ENCODE assay signal across 9 cellular contexts in genomic region chr15:78035319-78035718, GRCh38. TPM values are rescaled to one million over a fixed set of nuclear protein-coding genes. Genes with fewer than 3 reads are reported as not detected.
DNase-seq lines count a peak whose midpoint lies in the region; TF ChIP-seq lines count a peak whose summit lies in the region.
"Had no signal": no experiment of that assay in that cellular context is flagged by ENCODE, and none has a peak within 500 bp of the region (broad histone marks: within the 10 kb centered on the region; RNA-seq: fewer than 3 reads in every experiment).

No MANE protein-coding gene starts in this region.

- peak; percentile 77 for DNase-seq in GF-D8 (lab: John Stamatoyannopoulos, UW)
- peak; percentile 74 for DNase-seq in UCSD-AML1 (lab: John Stamatoyannopoulos, UW; ENCODE audit: unreplicated experiment)
- no peak for DNase-seq in endothelial cell (ENCODE audit: low spot score)
- DNase-seq in progenitor cell of endocrine pancreas (ENCODE audit: low spot score, unreplicated experiment): no peak
- DNase-seq in type B pancreatic cell (ENCODE audit: extremely low spot score, unreplicated experiment): no peak
- no peak for DNase-seq in NCI-H526 treated with DMSO at 0.1 percent for 48 hours (lab: John Stamatoyannopoulos, UW)
- no peak for DNase-seq in occipital lobe (lab: John Stamatoyannopoulos, UW)
- no peak for DNase-seq in mucosa of gallbladder (ENCODE audit: low spot score)

- H3K4me1 Mint-ChIP-seq in endothelial cell (ENCODE audit: unreplicated experiment) (peaks cover 40% of the 10 kb centered on the region), progenitor cell of endocrine pancreas (ENCODE audit: low read depth) (peaks cover 26% of the 10 kb centered on the region), type B pancreatic cell (ENCODE audit: unreplicated experiment) (peaks cover 41% of the 10 kb centered on the region)

- TF ChIP-seq CTCF in endothelial cell (IDR thresholded peaks at IDR 0.05; ENCODE audit: unreplicated experiment): no peak
- TF ChIP-seq CTCF in progenitor cell of endocrine pancreas (IDR thresholded peaks at IDR 0.05; ENCODE audit: unreplicated experiment): no peak
- no peak for TF ChIP-seq CTCF in type B pancreatic cell (conservative IDR thresholded peaks at IDR 0.05)

- H3K4me3 Mint-ChIP-seq in endothelial cell (ENCODE audit: unreplicated experiment): no peak overlapping the region
- H3K4me3 Mint-ChIP-seq in progenitor cell of endocrine pancreas (ENCODE audit: low read depth): no peak overlapping the region
- H3K4me3 Mint-ChIP-seq in type B pancreatic cell: no peak overlapping the region

- H3K27ac Mint-ChIP-seq in endothelial cell (ENCODE audit: unreplicated experiment): peak overlapping the region; percentile 37
- peak overlapping the region; percentile 89 for H3K27ac Mint-ChIP-seq in progenitor cell of endocrine pancreas
- H3K27ac Mint-ChIP-seq in type B pancreatic cell: no peak overlapping the region

- peaks cover 3% of the 10 kb centered on the region for H3K27me3 Mint-ChIP-seq in endothelial cell (ENCODE audit: unreplicated experiment)
- no peaks in the 10 kb centered on the region for H3K27me3 Mint-ChIP-seq in progenitor cell of endocrine pancreas
- H3K27me3 Mint-ChIP-seq in type B pancreatic cell: no peaks in the 10 kb centered on the region

- peaks cover 10% of the 10 kb centered on the region for H3K36me3 Mint-ChIP-seq in endothelial cell (ENCODE audit: low read depth, unreplicated experiment)
- H3K36me3 Mint-ChIP-seq in progenitor cell of endocrine pancreas (ENCODE audit: insufficient read depth): no peaks in the 10 kb centered on the region
- peaks cover 17% of the 10 kb centered on the region for H3K36me3 Mint-ChIP-seq in type B pancreatic cell

- H3K9me3 Mint-ChIP-seq in endothelial cell (ENCODE audit: unreplicated experiment) (no peaks in the 10 kb centered on the region), progenitor cell of endocrine pancreas (ENCODE audit: low read depth) (no peaks in the 10 kb centered on the region), type B pancreatic cell (no peaks in the 10 kb centered on the region)

RNA-seq across cellular contexts. Expression of gene TBC1D2B, which starts 42.2 kb away (rescaled TPM):
- 13.8 TPM for total RNA-seq in endothelial cell (ENCODE audit: unreplicated experiment)
- total RNA-seq in progenitor cell of endocrine pancreas: 10.8 and 15.4 TPM in 2 replicates
- total RNA-seq in type B pancreatic cell (ENCODE audit: low replicate concordance): 17.4 and 22.1 TPM in 2 replicates
- total RNA-seq in occipital lobe: 12.3 TPM
- 75.5 TPM for total RNA-seq in mucosa of gallbladder

RNA-seq across cellular contexts. Expression of gene SH2D7, which starts 57.0 kb away (rescaled TPM):
- total RNA-seq in endothelial cell (ENCODE audit: unreplicated experiment): not detected
- not detected in 2 replicates for total RNA-seq in progenitor cell of endocrine pancreas
- not detected in 2 replicates for total RNA-seq in type B pancreatic cell (ENCODE audit: low replicate concordance)
- total RNA-seq in occipital lobe: not detected
- 2.3 TPM for total RNA-seq in mucosa of gallbladder
- total RNA-seq: mononuclear cell had no signal

Comparison
In these comparisons a context has a peak if more than half of its experiments do, and no peak if none do; other contexts are left out.
1. DNase-seq: peak in GF-D8 (single experiment) and UCSD-AML1 (single experiment); none in endothelial cell (single experiment), progenitor cell of endocrine pancreas (single experiment), type B pancreatic cell (single experiment), NCI-H526 treated with DMSO at 0.1 percent for 48 hours (single experiment), occipital lobe (single experiment) and mucosa of gallbladder (single experiment).